In the genomic region with DNA sequence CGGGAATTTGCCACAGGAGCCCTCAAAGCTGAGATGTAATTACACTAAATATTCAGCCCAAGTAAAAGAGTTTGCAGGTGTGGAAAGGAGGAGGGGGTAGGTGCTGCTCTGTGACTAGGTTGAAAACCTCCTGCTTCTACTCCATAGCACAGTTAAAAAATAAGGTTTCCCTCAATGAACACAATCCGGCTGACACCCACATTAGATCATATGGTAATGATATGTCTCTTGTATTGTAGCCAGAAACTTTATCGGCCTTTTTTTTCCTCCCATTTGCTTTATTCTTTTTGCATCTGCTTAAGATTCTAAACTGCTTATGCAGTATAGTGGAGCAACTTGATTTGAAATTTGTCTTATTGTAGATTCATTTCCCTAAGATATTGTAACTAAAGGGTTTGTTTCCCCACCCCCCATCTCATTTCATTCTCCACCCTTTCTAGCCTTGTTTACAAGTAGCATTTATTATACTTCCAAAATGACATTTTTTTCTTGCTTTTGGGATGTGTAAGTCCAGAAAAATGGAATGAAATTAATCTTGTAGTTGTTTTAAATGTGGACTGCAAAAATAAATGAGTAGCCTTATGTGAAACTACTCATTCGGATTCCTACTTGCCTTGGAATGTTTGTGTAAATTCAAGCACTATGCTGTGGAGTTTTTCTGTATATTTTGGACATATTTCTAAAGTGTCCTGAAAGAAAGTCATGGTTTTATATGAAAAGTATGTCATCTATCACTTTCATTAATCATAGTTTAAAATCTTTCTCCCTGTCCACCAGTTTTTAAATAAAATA, we compare ENCODE assay signal across 10 cellular contexts. TPM values are rescaled to one million over a fixed set of nuclear protein-coding genes. Genes with fewer than 3 reads are reported as not detected.
A peak's percentile ranks its signal among the peaks of the same experiment; 100 is the strongest.
DNase-seq lines count a peak whose midpoint lies in the region; ATAC-seq and TF ChIP-seq lines count a peak whose summit lies in the region.
"Had no signal": no experiment of that assay in that cellular context is flagged by ENCODE, and none has a peak within 500 bp of the region (broad histone marks: within the 10 kb centered on the region; RNA-seq: fewer than 3 reads in every experiment).

A gene with protein sequence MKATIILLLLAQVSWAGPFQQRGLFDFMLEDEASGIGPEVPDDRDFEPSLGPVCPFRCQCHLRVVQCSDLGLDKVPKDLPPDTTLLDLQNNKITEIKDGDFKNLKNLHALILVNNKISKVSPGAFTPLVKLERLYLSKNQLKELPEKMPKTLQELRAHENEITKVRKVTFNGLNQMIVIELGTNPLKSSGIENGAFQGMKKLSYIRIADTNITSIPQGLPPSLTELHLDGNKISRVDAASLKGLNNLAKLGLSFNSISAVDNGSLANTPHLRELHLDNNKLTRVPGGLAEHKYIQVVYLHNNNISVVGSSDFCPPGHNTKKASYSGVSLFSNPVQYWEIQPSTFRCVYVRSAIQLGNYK (minus strand): TSS at position 154 of the 792 bp plus-strand sequence. CDS start 4,265 bp downstream, outside the sequence.

- DNase-seq in foreskin keratinocyte (no peak), neural crest cell (ENCODE audit: low read depth, low spot score) (no peak), ureter (ENCODE audit: low spot score) (no peak), hypothalamus (lab: John Stamatoyannopoulos, UW) (no peak)
- no peak for DNase-seq in stimulated activated CD4-positive, alpha-beta T cell treated with anti-CD3 and anti-CD28 coated beads, Interleukin-4, amount 100 ng/mL, for 4 hours
- no peak for DNase-seq in activated CD4-positive, CD25-positive, alpha-beta regulatory T cell treated with anti-CD3 and anti-CD28 coated beads, Interleukin-2, amount 50 U/mL, for 72 hours
- DNase-seq: spleen had no signal

- peak; percentile 27 for ATAC-seq in foreskin keratinocyte

- peaks cover 19% of the 10 kb centered on the region for H3K4me1 Mint-ChIP-seq in neural crest cell

- peak within 1 kb of the TSS; percentile 42 for H3K4me3 Mint-ChIP-seq in neural crest cell
- H3K4me3 Mint-ChIP-seq: activated T-helper 1 cell treated with anti-CD3 and anti-CD28 coated beads, Interleukin-12 subunit alpha, Interleukin-12 subunit beta, Interleukin-2, Interleukin-4 antibody, amounts not matched to agents 30 ng/mL and 10 ng/mL and 1 ng/mL, durations not matched to agents 14 hours and 24 hours and 36 hours; T-helper 2 cell treated with Interferon-gamma antibody and Interleukin-4, amounts not matched to agents 5 μg/mL and 100 μg/mL, for 36 hours had no signal

- H3K27me3 Mint-ChIP-seq in neural crest cell (ENCODE audit: low read depth): no peaks in the 10 kb centered on the region

- no peak within 1 kb of the TSS for H3K27ac Mint-ChIP-seq in neural crest cell (ENCODE audit: unreplicated experiment)
- H3K27ac Mint-ChIP-seq: activated T-helper 1 cell treated with anti-CD3 and anti-CD28 coated beads, Interleukin-12 subunit alpha, Interleukin-12 subunit beta, Interleukin-2, Interleukin-4 antibody, amounts not matched to agents 30 ng/mL and 10 ng/mL and 1 ng/mL, durations not matched to agents 14 hours and 24 hours and 36 hours; T-helper 2 cell treated with Interferon-gamma antibody and Interleukin-4, amounts not matched to agents 5 μg/mL and 100 μg/mL, for 36 hours had no signal

- H3K27me3 ChIP-seq in foreskin keratinocyte: no peaks in the 10 kb centered on the region
- H3K27me3 ChIP-seq: spleen had no signal

- no peaks in the 10 kb centered on the region for H3K36me3 Mint-ChIP-seq in neural crest cell (ENCODE audit: low read depth)

- WGBS in adipose tissue, 3 donors: 54 to 55% (median 54%) methylated on average over 4 of the region's 4 CpGs

- H3K27ac ChIP-seq in adipose tissue (ENCODE audit: low read depth, low read length) (no peak within 1 kb of the TSS), foreskin keratinocyte (no peak within 1 kb of the TSS)
- H3K27ac ChIP-seq: spleen had no signal

- H3K4me1 ChIP-seq in foreskin keratinocyte: peaks cover 28% of the 10 kb centered on the region

- no peak for TF ChIP-seq CTCF in foreskin keratinocyte (conservative IDR thresholded peaks at IDR 0.05)
- TF ChIP-seq CTCF in neural crest cell (conservative IDR thresholded peaks at IDR 0.05): no peak

- no peaks in the 10 kb centered on the region for H3K9me3 Mint-ChIP-seq in neural crest cell
- H3K9me3 Mint-ChIP-seq: activated T-helper 1 cell treated with anti-CD3 and anti-CD28 coated beads, Interleukin-12 subunit alpha, Interleukin-12 subunit beta, Interleukin-2, Interleukin-4 antibody, amounts not matched to agents 30 ng/mL and 10 ng/mL and 1 ng/mL, durations not matched to agents 14 hours and 24 hours and 36 hours; T-helper 2 cell treated with Interferon-gamma antibody and Interleukin-4, amounts not matched to agents 5 μg/mL and 100 μg/mL, for 36 hours had no signal

RNA-seq across cellular contexts. Expression of the gene that starts here (rescaled TPM):
- polyA plus RNA-seq in adipose tissue: 1,000 to 10,000 TPM in 1 of 3 donors, 100 to 1,000 TPM in 2; 109 to 1,769 (median 659) TPM
- total RNA-seq in foreskin keratinocyte: 0.18 and 0.48 TPM in 2 replicates
- polyA plus RNA-seq in foreskin keratinocyte: 0.13 and 0.40 TPM in 2 replicates
- 17.9 and 19.6 TPM in 2 replicates for total RNA-seq in neural crest cell
- 540 TPM for total RNA-seq in ureter
- total RNA-seq: activated T-helper 1 cell treated with anti-CD3 and anti-CD28 coated beads, Interleukin-12 subunit alpha, Interleukin-12 subunit beta, Interleukin-2, Interleukin-4 antibody, amounts not matched to agents 30 ng/mL and 10 ng/mL and 1 ng/mL, durations not matched to agents 14 hours and 24 hours and 36 hours had no signal

Comparison
In these comparisons a context has a peak if more than half of its experiments do, and no peak if none do; other contexts are left out.
1. RNA of the gene that starts here (total RNA-seq): 540 TPM in ureter (single experiment); 17.9 to 19.6 TPM in neural crest cell and 0.18 to 0.48 TPM in foreskin keratinocyte; every median in the first group is over 10 times any median in the second.
2. RNA of the gene that starts here (polyA plus RNA-seq): 109 to 1,769 TPM in adipose tissue; 0.13 to 0.40 TPM in foreskin keratinocyte; every median in the first group is over 10 times any median in the second.
3. Peak in ATAC-seq in foreskin keratinocyte; RNA of the gene not detected or under 1 TPM.